ENCODE assay signal across 8 cellular contexts in genomic region chr9:136947955-136948510, GRCh38. TPM values are rescaled to one million over a fixed set of nuclear protein-coding genes. Genes with fewer than 3 reads are reported as not detected.
DNase-seq lines count a peak whose midpoint lies in the region; ATAC-seq and TF ChIP-seq lines count a peak whose summit lies in the region.

No MANE protein-coding gene starts in this region.

- H3K4me3 ChIP-seq in cardiac fibroblast (replicated peaks in 1 of 2; ENCODE audit: low read depth in 2 of 2, low read length in 2 of 2) (no peak overlapping the region), upper lobe of left lung (no peak overlapping the region), suprapubic skin (no peak overlapping the region)

- 29 to 54% methylated on average over 8 to 15 of the region's 15 CpGs for WGBS in upper lobe of left lung, 2 donors
- 24% methylated on average over 4 of the region's 15 CpGs for WGBS in suprapubic skin

- H3K9me3 ChIP-seq in upper lobe of left lung = no peaks in the 10 kb centered on the region
- H3K9me3 ChIP-seq in suprapubic skin = no peaks in the 10 kb centered on the region

- TF ChIP-seq CTCF in cardiac fibroblast (IDR thresholded peaks at IDR 0.05; ENCODE audit: low read depth, low read length) (peak; percentile 44), upper lobe of left lung (IDR thresholded peaks at IDR 0.05) (peak in 5 of 6 experiments; percentile 50 to 77 (median 59)), suprapubic skin (IDR thresholded peaks at IDR 0.05) (no peak)

- H3K4me1 ChIP-seq in upper lobe of left lung = peaks cover 36 to 59% (median 39%) of the 10 kb centered on the region in 4 donors
- peaks cover 45% of the 10 kb centered on the region for H3K4me1 ChIP-seq in suprapubic skin

- H3K27me3 ChIP-seq in upper lobe of left lung (no peaks in the 10 kb centered on the region), suprapubic skin (no peaks in the 10 kb centered on the region)

- TF ChIP-seq POLR2A in upper lobe of left lung (IDR thresholded peaks at IDR 0.05) (no peak), suprapubic skin (IDR thresholded peaks at IDR 0.05) (no peak)

- DNase-seq in NCI-H510A treated with DMSO at 0.1 percent for 48 hours (lab: John Stamatoyannopoulos, UW) (peak; percentile 11), NCI-H510A (lab: John Stamatoyannopoulos, UW) (no peak), MV-4-11 (lab: John Stamatoyannopoulos, UW) (peak; percentile 38), cardiac fibroblast (ENCODE audit: low read depth in 2 of 2) (peak; percentile 46 to 49), left lobe of liver (ENCODE audit: low spot score) (peak; percentile 73), upper lobe of left lung (peak; percentile 70 to 72), kidney glomerular epithelial cell (lab: John Stamatoyannopoulos, UW) (no peak), suprapubic skin (ENCODE audit: low spot score in 2 of 2) (no peak)

- H3K36me3 ChIP-seq in upper lobe of left lung (peaks cover 0 to under 1% (median under 1%) of the 10 kb centered on the region in 4 donors), suprapubic skin (peaks cover under 1% of the 10 kb centered on the region)

- no peak for ATAC-seq in left lobe of liver
- no peak for ATAC-seq in upper lobe of left lung (ENCODE audit: low FRiP score in 2 of 2)

- TF ChIP-seq EP300 in upper lobe of left lung (IDR thresholded peaks at IDR 0.05) = no peak
- TF ChIP-seq EP300 in suprapubic skin (IDR thresholded peaks at IDR 0.05) = no peak

- peak overlapping the region in 3 of 4 donors; percentile 1 to 87 (median 26) for H3K27ac ChIP-seq in upper lobe of left lung
- H3K27ac ChIP-seq in suprapubic skin = no peak overlapping the region

RNA-seq across cellular contexts. Expression of gene C8G, which starts 3.0 kb away (rescaled TPM):
- 411 TPM for total RNA-seq in left lobe of liver
- 1 to 10 TPM in 3 of 6 donors, not detected in 3; 1.8 to 4.4 (median 2.1) TPM for total RNA-seq in upper lobe of left lung
- 1 to 10 TPM in 1 of 4 donors, not detected in 3; 2.7 TPM for total RNA-seq in suprapubic skin

RNA-seq across cellular contexts. Expression of gene FBXW5, which starts 3.5 kb away (rescaled TPM):
- total RNA-seq in left lobe of liver (112 TPM), upper lobe of left lung (100 to 1,000 TPM in 5 of 6 donors, 10 to 100 TPM in 1; 93.3 to 191 (median 153) TPM), suprapubic skin (100 to 1,000 TPM; 101 to 166 (median 142) TPM)

RNA-seq across cellular contexts. Expression of gene LCN12, which starts 4.0 kb away (rescaled TPM):
- total RNA-seq in left lobe of liver (30.3 TPM), upper lobe of left lung (1 to 10 TPM in 4 of 6 donors, under 1 TPM in 1, not detected in 1; 0.89 to 5.2 (median 2.3) TPM), suprapubic skin (1 to 10 TPM in 1 of 4 donors, not detected in 3; 3.7 TPM)

RNA-seq across cellular contexts. Expression of gene PTGDS, which starts 29.3 kb away (rescaled TPM):
- 5.2 TPM for total RNA-seq in left lobe of liver
- total RNA-seq in upper lobe of left lung = 100 to 1,000 TPM in 5 of 6 donors, 10 to 100 TPM in 1; 31.7 to 395 (median 246) TPM
- total RNA-seq in suprapubic skin = 10 to 100 TPM in 3 of 4 donors, 1 to 10 TPM in 1; 4.3 to 31.7 (median 25.7) TPM

RNA-seq across cellular contexts. Expression of gene LCNL1, which starts 34.8 kb away (rescaled TPM):
- total RNA-seq in left lobe of liver (not detected), upper lobe of left lung (1 to 10 TPM in 4 of 6 donors, under 1 TPM in 1, not detected in 1; 0.61 to 6.3 (median 1.8) TPM), suprapubic skin (under 1 TPM in 2 of 4 donors, not detected in 2; 0.18 to 0.40 TPM)

Comparison
In these comparisons a context has a peak if more than half of its experiments do, and no peak if none do; other contexts are left out.
1. DNase-seq: peak in NCI-H510A treated with DMSO at 0.1 percent for 48 hours (single experiment), MV-4-11 (single experiment), cardiac fibroblast (2 of 2), left lobe of liver (single experiment) and upper lobe of left lung (2 of 2); none in NCI-H510A (single experiment), kidney glomerular epithelial cell (single experiment) and suprapubic skin (0 of 2).
2. CTCF ChIP-seq: peak in cardiac fibroblast (single experiment) and upper lobe of left lung (5 of 6); none in suprapubic skin (0 of 2).
3. RNA of gene C8G, which starts 3.0 kb away (total RNA-seq): 411 TPM in left lobe of liver (single experiment); 1.8 to 4.4 TPM in upper lobe of left lung and 2.7 TPM in suprapubic skin; every median in the first group is over 10 times any median in the second.